ENCODE assay signal across 8 cellular contexts in the genomic region with DNA sequence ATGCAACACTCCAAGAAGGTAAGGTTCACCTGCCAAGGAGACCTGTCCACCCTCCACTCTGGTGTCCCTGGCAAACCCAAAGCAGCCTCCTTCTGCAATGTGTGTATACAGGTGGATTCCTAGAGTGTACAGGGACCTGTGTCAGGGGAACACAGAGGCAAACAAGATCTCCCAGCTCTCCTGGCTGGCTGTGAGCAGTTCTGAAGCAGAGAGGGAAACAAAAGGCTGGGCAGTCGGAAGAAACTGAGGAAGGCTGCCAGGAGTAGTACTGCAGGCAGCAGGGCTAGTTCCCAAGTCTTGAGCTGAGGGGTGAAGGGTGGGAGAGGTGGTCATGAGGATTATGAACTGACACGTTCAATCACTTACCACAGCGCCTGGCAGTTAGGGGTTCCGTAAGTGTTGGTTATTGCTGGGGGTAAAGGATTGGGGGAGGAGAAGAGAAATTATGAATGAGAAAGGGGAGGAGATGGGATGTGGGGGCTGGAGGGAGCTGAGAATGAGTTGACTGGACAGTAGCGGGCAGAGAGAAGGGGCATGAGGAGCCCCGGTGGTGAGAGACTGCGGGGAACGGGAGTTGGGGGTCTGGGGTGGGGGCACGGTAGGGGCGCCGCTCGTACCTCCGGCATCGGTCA. TPM values are rescaled to one million over a fixed set of nuclear protein-coding genes. Genes with fewer than 3 reads are reported as not detected.
A peak's percentile ranks its signal among the peaks of the same experiment; 100 is the strongest.
DNase-seq lines count a peak whose midpoint lies in the region; ATAC-seq and TF ChIP-seq lines count a peak whose summit lies in the region.

No MANE protein-coding gene starts in this region.

- no peaks in the 10 kb centered on the region for H3K27me3 Mint-ChIP-seq in CD4-positive, CD25-positive, alpha-beta regulatory T cell

- H4K20me1 ChIP-seq in KMS-11 (ENCODE audit: insufficient read depth) (no peaks in the 10 kb centered on the region), mammary epithelial cell (ENCODE audit: insufficient read depth, low read length) (no peaks in the 10 kb centered on the region)

- H3K4me3 ChIP-seq in CD4-positive, CD25-positive, alpha-beta regulatory T cell (ENCODE audit: low read depth, low read length) = peak overlapping the region; percentile 82
- H3K4me3 ChIP-seq in KMS-11 (IDR thresholded peaks at IDR 0.05; ENCODE audit: insufficient read depth, low read depth, low read length) = no peak overlapping the region
- H3K4me3 ChIP-seq in mammary epithelial cell (replicated peaks in 1 of 3; ENCODE audit: insufficient read depth in 1 of 3, low read depth in 2 of 3, low read length in 3 of 3) = peak overlapping the region; percentile 40 to 98 (median 89)
- H3K4me3 ChIP-seq in mesodermal cell (ENCODE audit: extremely low read depth, insufficient read depth, low read length, poor library complexity, severe bottlenecking) = peak overlapping the region; percentile 86
- H3K4me3 ChIP-seq in aorta (ENCODE audit: low read length in 2 of 2) = peak overlapping the region; percentile 80 to 85

- peaks cover 27% of the 10 kb centered on the region for H3K4me1 ChIP-seq in CD4-positive, CD25-positive, alpha-beta regulatory T cell (ENCODE audit: control insufficient read depth, insufficient read depth, low read length, poor library complexity, severe bottlenecking)
- peaks cover 28% of the 10 kb centered on the region for H3K4me1 ChIP-seq in KMS-11 (ENCODE audit: low read depth, poor library complexity, severe bottlenecking)
- peaks cover 10% of the 10 kb centered on the region for H3K4me1 ChIP-seq in mammary epithelial cell (ENCODE audit: insufficient read depth, low read length)
- H3K4me1 ChIP-seq in mesodermal cell (ENCODE audit: control insufficient read depth, insufficient read depth, low read length, poor library complexity, severe bottlenecking) = peaks cover 11% of the 10 kb centered on the region
- no peaks in the 10 kb centered on the region for H3K4me1 ChIP-seq in aorta (ENCODE audit: control insufficient read depth in 1 of 2, insufficient read depth in 2 of 2, low read length in 2 of 2)

- no peaks in the 10 kb centered on the region for H3K9me3 ChIP-seq in CD4-positive, CD25-positive, alpha-beta regulatory T cell (ENCODE audit: control insufficient read depth in 2 of 2, low read length in 2 of 2)
- no peaks in the 10 kb centered on the region for H3K9me3 ChIP-seq in mammary epithelial cell (replicated peaks; ENCODE audit: insufficient read depth, low read length)
- H3K9me3 ChIP-seq in mesodermal cell (ENCODE audit: control insufficient read depth, low read length) = no peaks in the 10 kb centered on the region
- H3K9me3 ChIP-seq in aorta (ENCODE audit: control insufficient read depth, low read length) = no peaks in the 10 kb centered on the region

- H3K4me1 Mint-ChIP-seq in CD4-positive, CD25-positive, alpha-beta regulatory T cell = peaks cover 22 to 59% (median 35%) of the 10 kb centered on the region in 4 donors

- peak overlapping the region; percentile 92 to 100 (median 96) for H3K4me3 Mint-ChIP-seq in CD4-positive, CD25-positive, alpha-beta regulatory T cell

- CTCF ChIA-PET in mammary epithelial cell (lab: Charles Lee; ENCODE audit: low non-redundant PET) = interaction anchor here (0.9 kb wide), 1 partner anchor 37 kb away, joined by 19 read pairs; the partner anchor contains the start of gene TMEM219

- H2AFZ ChIP-seq in KMS-11 (ENCODE audit: low read depth) = peak overlapping the region; percentile 93
- H2AFZ ChIP-seq in mammary epithelial cell (ENCODE audit: low read depth, low read length) = peak overlapping the region; percentile 99

- BruUV-seq in mammary epithelial cell (replicated peaks; lab: Mats Ljungman, UMichigan) = TSS peak; percentile 24

- H3K4me2 ChIP-seq in KMS-11 (peak overlapping the region; percentile 70), mammary epithelial cell (ENCODE audit: insufficient read depth, low read depth, low read length) (peak overlapping the region; percentile 94)

- WGBS in mammary epithelial cell (ENCODE audit: low coverage, missing lambda C conversion rate) = 0% methylated on average over 3 of the region's 14 CpGs
- WGBS in mesodermal cell (ENCODE audit: insufficient coverage in 2 of 2), 2 experiments = 2 to 4% methylated on average over 10 to 11 of the region's 14 CpGs
- WGBS in aorta, 2 donors = 1% methylated on average over 13 to 14 of the region's 14 CpGs

- no peak for ATAC-seq in CD4-positive, CD25-positive, alpha-beta regulatory T cell (ENCODE audit: low read depth in 2 of 2)
- ATAC-seq in aorta (ENCODE audit: low FRiP score) = no peak
- ATAC-seq in GM21528 (IDR thresholded peaks at IDR 0.05; ENCODE audit: low FRiP score, unreplicated experiment) = no peak

- DNase-seq in CD4-positive, CD25-positive, alpha-beta regulatory T cell = no peak
- DNase-seq in mammary epithelial cell (no peak), aorta (peak in 1 of 2 donors; percentile 2), SHP77 treated with DMSO at 0.1 percent for 48 hours (lab: John Stamatoyannopoulos, UW) (no peak), SKM-1 (lab: John Stamatoyannopoulos, UW; ENCODE audit: unreplicated experiment) (no peak)

- intact Hi-C loops in mammary epithelial cell (cut with micrococcal nuclease) = no loop called here
- intact Hi-C loops in aorta (cut with DNase I) = loop anchor here in 1 of 2 donors (5.0 kb wide), 1 partner anchor 37 kb away; the partner anchor contains the start of gene TMEM219

- peaks cover 25% of the 10 kb centered on the region for H3K36me3 ChIP-seq in CD4-positive, CD25-positive, alpha-beta regulatory T cell (ENCODE audit: control insufficient read depth, insufficient read depth, low read length)
- no peaks in the 10 kb centered on the region for H3K36me3 ChIP-seq in KMS-11 (ENCODE audit: insufficient read depth)
- peaks cover 2% of the 10 kb centered on the region for H3K36me3 ChIP-seq in mammary epithelial cell (ENCODE audit: insufficient read depth, low read length)
- H3K36me3 ChIP-seq in mesodermal cell (ENCODE audit: control insufficient read depth, insufficient read depth, low read length) = peaks cover 28% of the 10 kb centered on the region
- H3K36me3 ChIP-seq in aorta (ENCODE audit: control insufficient read depth in 1 of 2, insufficient read depth in 2 of 2, low read length in 1 of 2) = peaks cover 0 to 3% of the 10 kb centered on the region in 2 donors

- peak overlapping the region; percentile 77 for H3K27ac ChIP-seq in CD4-positive, CD25-positive, alpha-beta regulatory T cell (ENCODE audit: insufficient read depth, low read length, poor library complexity, severe bottlenecking)
- H3K27ac ChIP-seq in KMS-11 (no peak overlapping the region), mammary epithelial cell (ENCODE audit: insufficient read depth, low read depth, low read length) (peak overlapping the region; percentile 63), mesodermal cell (ENCODE audit: low read depth, low read length, severe bottlenecking) (peak overlapping the region; percentile 39), aorta (ENCODE audit: low read depth in 1 of 2, low read length in 2 of 2) (no peak overlapping the region)

- H3K9ac ChIP-seq in KMS-11 = peak overlapping the region; percentile 68; the same call in 1 of the 2 replicates
- H3K9ac ChIP-seq in mammary epithelial cell (ENCODE audit: insufficient read depth, low read length) = peak overlapping the region; percentile 47

- dilution Hi-C loops in mammary epithelial cell (cut with HindIII; ENCODE audit: low sequenced_read_pairs) = no loop called here

- H3K79me2 ChIP-seq in KMS-11 (ENCODE audit: insufficient read depth, low read depth) (peaks cover 11% of the 10 kb centered on the region; the same call in 1 of the 2 replicates), mammary epithelial cell (ENCODE audit: insufficient read depth, low read length) (peaks cover 37% of the 10 kb centered on the region)

- no peaks in the 10 kb centered on the region for H3K9me3 Mint-ChIP-seq in CD4-positive, CD25-positive, alpha-beta regulatory T cell

- no peaks in the 10 kb centered on the region for H3K27me3 ChIP-seq in CD4-positive, CD25-positive, alpha-beta regulatory T cell (ENCODE audit: control insufficient read depth, insufficient read depth, low read length)
- no peaks in the 10 kb centered on the region for H3K27me3 ChIP-seq in KMS-11 (ENCODE audit: insufficient read depth, low read depth)
- no peaks in the 10 kb centered on the region for H3K27me3 ChIP-seq in mammary epithelial cell (ENCODE audit: insufficient read depth, low read length)
- H3K27me3 ChIP-seq in aorta (ENCODE audit: control insufficient read depth in 1 of 2, insufficient read depth in 2 of 2, low read length in 1 of 2) = no peaks in the 10 kb centered on the region

- peaks cover 19% of the 10 kb centered on the region for H3K36me3 Mint-ChIP-seq in CD4-positive, CD25-positive, alpha-beta regulatory T cell

- no peak for TF ChIP-seq CTCF in KMS-11 (conservative IDR thresholded peaks at IDR 0.05; ENCODE audit: low read depth, low read length)
- TF ChIP-seq CTCF in mammary epithelial cell (conservative IDR thresholded peaks at IDR 0.05 in 1 of 2, IDR thresholded peaks at IDR 0.05 in 1 of 2; ENCODE audit: extremely low read depth in 1 of 2, insufficient read depth in 1 of 2, low read depth in 1 of 2, low read length in 2 of 2) = no peak

- in situ Hi-C loops in mammary epithelial cell (cut with MboI; ENCODE audit: low sequenced_read_pairs in 2 of 2) = no loop called here

- H3K27ac Mint-ChIP-seq in CD4-positive, CD25-positive, alpha-beta regulatory T cell = peak overlapping the region; percentile 86 to 93 (median 90)

RNA-seq across cellular contexts. Expression of gene KCTD13, which starts 0.7 kb away (rescaled TPM):
- 52.3 TPM for total RNA-seq in CD4-positive, CD25-positive, alpha-beta regulatory T cell
- polyA plus RNA-seq in CD4-positive, CD25-positive, alpha-beta regulatory T cell = 10 to 100 TPM in 2 of 4 donors, 1 to 10 TPM in 2; 7.0 to 12.8 (median 9.9) TPM
- total RNA-seq in mammary epithelial cell (10 to 100 TPM; 11.8 to 27.4 TPM), aorta (10 to 100 TPM; 25.0 to 31.4 TPM)
- polyA plus RNA-seq in mammary epithelial cell (10.5 TPM), aorta (10 to 100 TPM in 1 of 2 donors, 1 to 10 TPM in 1; 5.3 to 20.8 TPM)
- 5.8 TPM for polyA minus RNA-seq in mammary epithelial cell
- polyA plus RNA-seq in mesodermal cell (2013, experiment 1 of 2) = 24.1 TPM
- 17.5 TPM for polyA plus RNA-seq in mesodermal cell (2013, experiment 2 of 2)

RNA-seq across cellular contexts. Expression of gene ASPHD1, which starts 25.0 kb away (rescaled TPM):
- not detected for total RNA-seq in CD4-positive, CD25-positive, alpha-beta regulatory T cell
- polyA plus RNA-seq in CD4-positive, CD25-positive, alpha-beta regulatory T cell = not detected
- total RNA-seq in mammary epithelial cell (10 to 100 TPM in 1 of 2 donors, 1 to 10 TPM in 1; 1.5 to 14.7 TPM), aorta (under 1 TPM; 0.39 to 0.48 TPM)
- polyA plus RNA-seq in mammary epithelial cell (2.7 TPM), aorta (under 1 TPM in 1 of 2 donors, not detected in 1; 0.46 TPM)
- not detected for polyA minus RNA-seq in mammary epithelial cell
- 9.6 TPM for polyA plus RNA-seq in mesodermal cell (2013, experiment 1 of 2)
- polyA plus RNA-seq in mesodermal cell (2013, experiment 2 of 2) = 8.8 TPM

RNA-seq across cellular contexts. Expression of gene SEZ6L2, which starts 25.9 kb away (rescaled TPM):
- total RNA-seq in CD4-positive, CD25-positive, alpha-beta regulatory T cell = not detected
- not detected for polyA plus RNA-seq in CD4-positive, CD25-positive, alpha-beta regulatory T cell
- 10 to 100 TPM in 1 of 2 donors, 1 to 10 TPM in 1; 8.5 to 18.3 TPM for total RNA-seq in mammary epithelial cell
- polyA plus RNA-seq in mammary epithelial cell = 3.4 TPM
- polyA minus RNA-seq in mammary epithelial cell = 6.8 TPM
- 58.1 TPM for polyA plus RNA-seq in mesodermal cell (2013, experiment 1 of 2)
- polyA plus RNA-seq in mesodermal cell (2013, experiment 2 of 2) = 50.0 TPM
- total RNA-seq in aorta = 1 to 10 TPM in 1 of 2 donors, under 1 TPM in 1; 0.71 to 1.4 TPM
- polyA plus RNA-seq in aorta = under 1 TPM; 0.56 to 0.63 TPM

RNA-seq across cellular contexts. Expression of gene TMEM219, which starts 36.6 kb away (rescaled TPM):
- total RNA-seq in CD4-positive, CD25-positive, alpha-beta regulatory T cell = 76.7 TPM
- 100 to 1,000 TPM; 193 to 261 (median 221) TPM for polyA plus RNA-seq in CD4-positive, CD25-positive, alpha-beta regulatory T cell
- 10 to 100 TPM; 65.6 to 65.7 TPM for total RNA-seq in mammary epithelial cell
- 61.7 TPM for polyA plus RNA-seq in mammary epithelial cell
- 75.9 TPM for polyA minus RNA-seq in mammary epithelial cell
- polyA plus RNA-seq in mesodermal cell (2013, experiment 1 of 2) = 151 TPM
- 126 TPM for polyA plus RNA-seq in mesodermal cell (2013, experiment 2 of 2)
- total RNA-seq in aorta = 100 to 1,000 TPM in 1 of 2 donors, 10 to 100 TPM in 1; 88.0 to 115 TPM
- 100 to 1,000 TPM; 189 to 244 TPM for polyA plus RNA-seq in aorta

RNA-seq across cellular contexts. Expression of gene TAOK2, which starts 48.4 kb away (rescaled TPM):
- 30.0 TPM for total RNA-seq in CD4-positive, CD25-positive, alpha-beta regulatory T cell
- 1 to 10 TPM; 2.1 to 3.5 (median 2.9) TPM for polyA plus RNA-seq in CD4-positive, CD25-positive, alpha-beta regulatory T cell
- total RNA-seq in mammary epithelial cell = 10 to 100 TPM; 39.7 to 40.8 TPM
- polyA plus RNA-seq in mammary epithelial cell = 16.2 TPM
- 16.7 TPM for polyA minus RNA-seq in mammary epithelial cell
- polyA plus RNA-seq in mesodermal cell (2013, experiment 1 of 2) = 46.5 TPM
- 38.1 TPM for polyA plus RNA-seq in mesodermal cell (2013, experiment 2 of 2)
- 10 to 100 TPM; 37.5 to 57.7 TPM for total RNA-seq in aorta
- 10 to 100 TPM in 1 of 2 donors, 1 to 10 TPM in 1; 7.6 to 24.2 TPM for polyA plus RNA-seq in aorta

Comparison
In these comparisons a context has a peak if more than half of its experiments do, and no peak if none do; other contexts are left out.
1. H3K27ac ChIP-seq: peak in CD4-positive, CD25-positive, alpha-beta regulatory T cell (single experiment), mammary epithelial cell (single experiment) and mesodermal cell (single experiment); none in KMS-11 (single experiment) and aorta (0 of 2).